Comparison of ENCODE assay signal across 1 cellular context in the genomic region with DNA sequence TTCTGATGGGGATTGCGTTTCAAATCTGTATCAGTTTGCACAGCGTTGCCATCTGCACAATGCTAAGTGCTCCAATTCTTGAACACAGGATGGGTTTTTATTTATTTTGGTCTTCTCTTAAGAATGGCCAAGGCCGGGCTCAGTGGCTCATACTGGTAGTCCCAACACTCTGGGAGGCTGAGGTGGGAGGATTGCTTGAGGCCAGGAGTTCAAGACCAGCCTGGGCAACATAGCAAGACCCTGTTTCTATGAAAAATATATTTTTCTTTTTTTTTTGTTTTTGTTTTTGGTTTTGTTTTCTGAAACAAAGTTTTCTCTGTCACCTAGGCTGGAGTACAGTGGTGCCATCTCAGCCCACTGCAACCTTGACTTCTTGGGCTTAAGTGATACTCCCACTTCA.
TF ChIP-seq lines count a peak whose summit lies in the region.

No MANE protein-coding gene starts in this region.

TF ChIP-seq in K562, 482 proteins besides CTCF, POLR2A, EP300 and RAD21:
- TF ChIP-seq E2F3 (CRISPR knock-in tag; IDR thresholded peaks at IDR 0.05) (no peak), TCFL5 (CRISPR knock-in tag; conservative IDR thresholded peaks at IDR 0.05) (no peak), ZNF121 (CRISPR knock-in tag; conservative IDR thresholded peaks at IDR 0.05) (peak; percentile 43; the same call in 1 of the 2 replicates)
